ENCODE assay signal across 15 cellular contexts in the genomic region with DNA sequence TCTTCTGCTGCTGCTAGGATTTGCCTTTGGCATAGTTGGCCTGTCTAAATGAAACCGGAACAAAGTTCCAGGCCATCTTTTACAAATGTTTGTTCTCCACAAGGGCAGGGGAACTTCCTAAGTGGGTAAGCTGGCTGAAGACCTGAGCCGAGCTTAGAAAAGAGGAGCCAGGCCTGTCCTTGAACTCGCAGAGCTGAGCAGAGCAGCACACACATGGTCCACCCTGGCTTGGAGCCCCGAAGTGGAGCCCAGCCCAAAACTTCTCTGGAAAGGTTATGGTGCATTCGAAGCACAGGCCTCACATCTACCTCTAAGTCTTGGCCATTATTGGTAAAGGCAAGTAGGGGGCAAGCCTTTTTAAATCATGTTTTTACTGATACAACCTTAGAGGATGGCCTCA.
A peak's percentile ranks its signal among the peaks of the same experiment; 100 is the strongest.
DNase-seq lines count a peak whose midpoint lies in the region; TF ChIP-seq lines count a peak whose summit lies in the region.
"Had no signal": no experiment of that assay in that cellular context is flagged by ENCODE, and none has a peak within 500 bp of the region (broad histone marks: within the 10 kb centered on the region; RNA-seq: fewer than 3 reads in every experiment).

No MANE protein-coding gene starts in this region.

- H3K9ac ChIP-seq in Loucy (ENCODE audit: low read depth, low read length, poor library complexity, severe bottlenecking): no peak overlapping the region
- H3K9ac ChIP-seq: KMS-11 had no signal

- H3K4me2 ChIP-seq in Loucy (ENCODE audit: low read depth, low read length, poor library complexity, severe bottlenecking): no peak overlapping the region
- H3K4me2 ChIP-seq: A549, KMS-11 had no signal

- no peak overlapping the region for H3K4me3 ChIP-seq in Loucy (ENCODE audit: low read length, poor library complexity, severe bottlenecking)
- H3K4me3 ChIP-seq in effector memory CD4-positive, alpha-beta T cell (ENCODE audit: insufficient read depth, low read depth, low read length, poor library complexity, severe bottlenecking): no peak overlapping the region
- H3K4me3 ChIP-seq: A549 had no signal

- no peaks in the 10 kb centered on the region for H3K9me3 ChIP-seq in Loucy (ENCODE audit: insufficient read depth, low read depth, low read length)
- H3K9me3 ChIP-seq in effector memory CD4-positive, alpha-beta T cell (ENCODE audit: control insufficient read depth, low read length): no peaks in the 10 kb centered on the region
- H3K9me3 ChIP-seq: A549 had no signal

- peak overlapping the region; percentile 60 for H3K27ac ChIP-seq in cingulate gyrus (ENCODE audit: low read depth, low read length)
- no peak overlapping the region for H3K27ac ChIP-seq in effector memory CD4-positive, alpha-beta T cell (ENCODE audit: insufficient read depth, low read length, poor library complexity, severe bottlenecking)
- H3K27ac ChIP-seq: A549, KMS-11, RWPE1 had no signal

- no peaks in the 10 kb centered on the region for H4K20me1 ChIP-seq in Loucy (ENCODE audit: insufficient read depth, low read length, poor library complexity, severe bottlenecking)

- peak overlapping the region; percentile 20; the same call in 1 of the 2 replicates for H2AFZ ChIP-seq in Loucy (ENCODE audit: low read length)

- H3K27me3 Mint-ChIP-seq in nephron progenitor cell (ENCODE audit: low read depth, poor library complexity): peaks cover 12% of the 10 kb centered on the region

- peaks cover 16% of the 10 kb centered on the region for H3K9me3 Mint-ChIP-seq in nephron progenitor cell
- H3K9me3 Mint-ChIP-seq: T-cell had no signal

- no peaks in the 10 kb centered on the region for H3K36me3 ChIP-seq in Loucy (ENCODE audit: insufficient read depth, low read length)
- H3K36me3 ChIP-seq in effector memory CD4-positive, alpha-beta T cell (ENCODE audit: control insufficient read depth, insufficient read depth, low read length): no peaks in the 10 kb centered on the region

- H3K27ac Mint-ChIP-seq in nephron progenitor cell: peak overlapping the region; percentile 11
- H3K27ac Mint-ChIP-seq: CD4-positive, CD25-positive, alpha-beta regulatory T cell; T-cell had no signal

- H3F3A ChIP-seq in Loucy (ENCODE audit: low read depth): no peaks in the 10 kb centered on the region

- no peaks in the 10 kb centered on the region for H3K36me3 Mint-ChIP-seq in nephron progenitor cell (ENCODE audit: low read depth)
- H3K36me3 Mint-ChIP-seq: CD4-positive, CD25-positive, alpha-beta regulatory T cell; T-cell had no signal

- H3K27me3 ChIP-seq in Loucy (ENCODE audit: insufficient read depth, low read length, poor library complexity, severe bottlenecking): no peaks in the 10 kb centered on the region
- H3K27me3 ChIP-seq in effector memory CD4-positive, alpha-beta T cell (replicated peaks; ENCODE audit: control insufficient read depth, insufficient read depth, low read length, poor library complexity, severe bottlenecking): no peaks in the 10 kb centered on the region

- no peak overlapping the region for H3K4me3 Mint-ChIP-seq in nephron progenitor cell
- H3K4me3 Mint-ChIP-seq: CD4-positive, CD25-positive, alpha-beta regulatory T cell; T-cell had no signal

- no peaks in the 10 kb centered on the region for H3K79me2 ChIP-seq in Loucy (ENCODE audit: insufficient read depth, low read length)

- no peak for TF ChIP-seq CTCF in Loucy (conservative IDR thresholded peaks at IDR 0.05; ENCODE audit: low read length)
- TF ChIP-seq CTCF in nephron progenitor cell (IDR thresholded peaks at IDR 0.05): no peak

- no peak for DNase-seq in nephron progenitor cell
- DNase-seq in activated CD4-positive, alpha-beta T cell treated with anti-CD3 and anti-CD28 coated beads for 1 hour: no peak
- no peak for DNase-seq in effector memory CD4-positive, alpha-beta T cell
- no peak for DNase-seq in NCI-H2081 treated with DMSO at 0.1 percent for 48 hours (lab: John Stamatoyannopoulos, UW)
- DNase-seq in NCI-H1417 (lab: John Stamatoyannopoulos, UW): no peak
- DNase-seq: CD4-positive, CD25-positive, alpha-beta regulatory T cell; DMS79; NCI-H1694 treated with DMSO at 0.1 percent for 48 hours; SIG-M5; T-cell had no signal

- no peaks in the 10 kb centered on the region for H3K9me2 ChIP-seq in Loucy (replicated peaks; ENCODE audit: low read depth, low read length)

- H3K4me1 ChIP-seq in Loucy (ENCODE audit: insufficient read depth, low read length, poor library complexity, severe bottlenecking): peaks cover 13% of the 10 kb centered on the region
- no peaks in the 10 kb centered on the region for H3K4me1 ChIP-seq in effector memory CD4-positive, alpha-beta T cell (ENCODE audit: control insufficient read depth, insufficient read depth, low read length, poor library complexity, severe bottlenecking)
- H3K4me1 ChIP-seq: A549 had no signal

- H3K4me1 Mint-ChIP-seq in nephron progenitor cell: peaks cover 17% of the 10 kb centered on the region
- H3K4me1 Mint-ChIP-seq: CD4-positive, CD25-positive, alpha-beta regulatory T cell; T-cell had no signal
